Comparison of ENCODE assay signal across 9 cellular contexts in genomic region chr15:48966595-48967301, GRCh38. TPM values are rescaled to one million over a fixed set of nuclear protein-coding genes. Genes with fewer than 3 reads are reported as not detected.
A peak's percentile ranks its signal among the peaks of the same experiment; 100 is the strongest.
DNase-seq lines count a peak whose midpoint lies in the region; ATAC-seq and TF ChIP-seq lines count a peak whose summit lies in the region.
"Had no signal": no experiment of that assay in that cellular context is flagged by ENCODE, and none has a peak within 500 bp of the region (broad histone marks: within the 10 kb centered on the region; RNA-seq: fewer than 3 reads in every experiment).

No MANE protein-coding gene starts in this region.

- WGBS in thymus: 31% methylated on average over 2 of the region's 2 CpGs

- no peak for TF ChIP-seq CTCF in left lung (IDR thresholded peaks at IDR 0.05)

- peaks cover 2% of the 10 kb centered on the region for H3K9me3 Mint-ChIP-seq in activated naive CD8-positive, alpha-beta T cell treated with anti-CD3 and anti-CD28 coated beads for 36 hours

- H3K4me1 ChIP-seq in thymus (ENCODE audit: control insufficient read depth, insufficient read depth, low read length) (peaks cover 12% of the 10 kb centered on the region), left lung (peaks cover 11 to 21% of the 10 kb centered on the region in 2 donors)
- peaks cover 10% of the 10 kb centered on the region for H3K4me1 ChIP-seq in effector memory CD4-positive, alpha-beta T cell (ENCODE audit: control insufficient read depth, insufficient read depth, low read length, poor library complexity, severe bottlenecking)

- H3K36me3 ChIP-seq in thymus (ENCODE audit: control insufficient read depth, insufficient read depth): no peaks in the 10 kb centered on the region
- H3K36me3 ChIP-seq in left lung: no peaks in the 10 kb centered on the region
- no peaks in the 10 kb centered on the region for H3K36me3 ChIP-seq in effector memory CD4-positive, alpha-beta T cell (ENCODE audit: control insufficient read depth, insufficient read depth, low read length)

- peaks cover 9% of the 10 kb centered on the region for H3K36me3 Mint-ChIP-seq in activated naive CD8-positive, alpha-beta T cell treated with anti-CD3 and anti-CD28 coated beads for 36 hours

- intact Hi-C loops in left lung (cut with DNase I): no loop called here

- peak overlapping the region; percentile 91 for H3K27ac Mint-ChIP-seq in activated naive CD8-positive, alpha-beta T cell treated with anti-CD3 and anti-CD28 coated beads for 36 hours

- DNase-seq in ELR (ENCODE audit: low read depth) (peak; percentile 84), left lung (no peak), NCI-H187 (lab: John Stamatoyannopoulos, UW) (no peak)
- peak; percentile 50 for DNase-seq in activated naive CD8-positive, alpha-beta T cell treated with anti-CD3 and anti-CD28 coated beads for 36 hours
- DNase-seq in effector memory CD4-positive, alpha-beta T cell: no peak

- H3K27ac ChIP-seq in thymus (ENCODE audit: low read depth): peak overlapping the region; percentile 80
- H3K27ac ChIP-seq in left lung: no peak overlapping the region
- H3K27ac ChIP-seq in effector memory CD4-positive, alpha-beta T cell (ENCODE audit: insufficient read depth, low read length, poor library complexity, severe bottlenecking): no peak overlapping the region

- peaks cover 43% of the 10 kb centered on the region for H3K4me1 Mint-ChIP-seq in activated naive CD8-positive, alpha-beta T cell treated with anti-CD3 and anti-CD28 coated beads for 36 hours

- ATAC-seq in GM21381 (IDR thresholded peaks at IDR 0.05; ENCODE audit: unreplicated experiment): peak; percentile 84
- ATAC-seq in HG03558 (IDR thresholded peaks at IDR 0.05; ENCODE audit: extremely low read depth, unreplicated experiment): peak; percentile 74
- no peak for ATAC-seq in left lung

- H3K9me3 ChIP-seq in thymus (ENCODE audit: control insufficient read depth) (no peaks in the 10 kb centered on the region), left lung (no peaks in the 10 kb centered on the region)
- H3K9me3 ChIP-seq in effector memory CD4-positive, alpha-beta T cell (ENCODE audit: control insufficient read depth, low read length): no peaks in the 10 kb centered on the region

- H3K27me3 ChIP-seq in thymus (ENCODE audit: control insufficient read depth, insufficient read depth) (peaks cover 21% of the 10 kb centered on the region), left lung (peaks cover 0 to 45% of the 10 kb centered on the region in 2 donors)
- H3K27me3 ChIP-seq in effector memory CD4-positive, alpha-beta T cell (replicated peaks; ENCODE audit: control insufficient read depth, insufficient read depth, low read length, poor library complexity, severe bottlenecking): peaks cover 19% of the 10 kb centered on the region

- peak overlapping the region; percentile 43 for H3K4me3 Mint-ChIP-seq in activated naive CD8-positive, alpha-beta T cell treated with anti-CD3 and anti-CD28 coated beads for 36 hours

- peaks cover 80% of the 10 kb centered on the region for H3K27me3 Mint-ChIP-seq in activated naive CD8-positive, alpha-beta T cell treated with anti-CD3 and anti-CD28 coated beads for 36 hours

- no peak overlapping the region for H3K4me3 ChIP-seq in thymus (ENCODE audit: low read length)
- H3K4me3 ChIP-seq in left lung: no peak overlapping the region
- H3K4me3 ChIP-seq in effector memory CD4-positive, alpha-beta T cell (ENCODE audit: insufficient read depth, low read depth, low read length, poor library complexity, severe bottlenecking): no peak overlapping the region

RNA-seq across cellular contexts. Expression of gene SHC4, which starts 3.0 kb away (rescaled TPM):
- total RNA-seq in activated naive CD8-positive, alpha-beta T cell treated with anti-CD3 and anti-CD28 coated beads for 36 hours: 1 to 10 TPM; 3.7 to 4.1 TPM
- polyA plus RNA-seq in thymus: 0.64 TPM
- total RNA-seq in left lung: under 1 TPM; 0.44 to 0.47 TPM
- polyA plus RNA-seq: endothelial cell of umbilical vein had no signal

Comparison
In these comparisons a context has a peak if more than half of its experiments do, and no peak if none do; other contexts are left out.
1. DNase-seq: peak in ELR (single experiment) and activated naive CD8-positive, alpha-beta T cell treated with anti-CD3 and anti-CD28 coated beads for 36 hours (single experiment); none in left lung (0 of 2), NCI-H187 (0 of 2) and effector memory CD4-positive, alpha-beta T cell (0 of 3).